Comparison of ENCODE assay signal across 8 cellular contexts in genomic region chr15:66293419-66294156, GRCh38. TPM values are rescaled to one million over a fixed set of nuclear protein-coding genes. Genes with fewer than 3 reads are reported as not detected.
DNase-seq lines count a peak whose midpoint lies in the region; ATAC-seq and TF ChIP-seq lines count a peak whose summit lies in the region.

Gene DIS3L, plus strand, starts transcription at chr15:66293568. Its CDS starts 29 bp downstream, at chr15:66293597.

- CTCF ChIA-PET in Calu3 (lab: Charles Lee): interaction anchor here (1.3 kb wide), 1 partner anchor 205 kb away, joined by 3 read pairs; no protein-coding TSS in a partner anchor

- H2AFZ ChIP-seq in SU-DHL-6 (ENCODE audit: low read depth, low read length, severe bottlenecking): peak within 1 kb of the TSS; percentile 95

- H3K4me2 ChIP-seq in SU-DHL-6 (ENCODE audit: low read depth, low read length, poor library complexity, severe bottlenecking): peak within 1 kb of the TSS; percentile 88

- H4K20me1 ChIP-seq in SU-DHL-6 (ENCODE audit: low read depth, low read length): no peaks in the 10 kb centered on the region

- POLR2A ChIA-PET in activated naive CD8-positive, alpha-beta T cell treated with anti-CD3 and anti-CD28 coated beads, Interleukin-2, amount 10 ng/mL, durations not matched to agents 7 days and 5 days (lab: Charles Lee): interaction anchor here (0.6 to 2.0 kb wide), 8 partner anchors 19 to 989 kb away, joined by 3 to 11 read pairs (median 4); partner anchors contain the start of genes MAP2K1, RNU5B-1, RPL4 and SNAPC5

- H3K36me3 Mint-ChIP-seq in Calu3 (ENCODE audit: insufficient read depth, unreplicated experiment) (peaks cover 27% of the 10 kb centered on the region), progenitor cell of endocrine pancreas (ENCODE audit: insufficient read depth) (peaks cover 8% of the 10 kb centered on the region)
- H3K36me3 Mint-ChIP-seq in activated naive CD8-positive, alpha-beta T cell treated with anti-CD3 and anti-CD28 coated beads, Interleukin-2, amount 10 ng/mL, durations not matched to agents 7 days and 5 days: peaks cover 2% of the 10 kb centered on the region

- no TSS peak for BruUV-seq in Calu3 (replicated peaks; lab: Mats Ljungman, UMichigan)

- no peaks in the 10 kb centered on the region for H3K9me2 ChIP-seq in SU-DHL-6 (replicated peaks; ENCODE audit: insufficient read depth, low read length)

- peaks cover 31% of the 10 kb centered on the region for H3K79me2 ChIP-seq in SU-DHL-6 (ENCODE audit: insufficient read depth, low read length)

- H3K9me3 Mint-ChIP-seq in Calu3 (ENCODE audit: low read depth, unreplicated experiment) (no peaks in the 10 kb centered on the region), progenitor cell of endocrine pancreas (ENCODE audit: low read depth) (no peaks in the 10 kb centered on the region)
- no peaks in the 10 kb centered on the region for H3K9me3 Mint-ChIP-seq in activated naive CD8-positive, alpha-beta T cell treated with anti-CD3 and anti-CD28 coated beads, Interleukin-2, amount 10 ng/mL, durations not matched to agents 7 days and 5 days

- H3K27ac Mint-ChIP-seq in Calu3 (ENCODE audit: unreplicated experiment) (peak within 1 kb of the TSS; percentile 50), progenitor cell of endocrine pancreas (peak within 1 kb of the TSS; percentile 96)
- peak within 1 kb of the TSS; percentile 85 for H3K27ac Mint-ChIP-seq in activated naive CD8-positive, alpha-beta T cell treated with anti-CD3 and anti-CD28 coated beads, Interleukin-2, amount 10 ng/mL, durations not matched to agents 7 days and 5 days

- ATAC-seq in GM21367 (IDR thresholded peaks at IDR 0.05; ENCODE audit: unreplicated experiment): peak; percentile 45
- ATAC-seq in activated naive CD8-positive, alpha-beta T cell treated with anti-CD3 and anti-CD28 coated beads, Interleukin-2, amount 10 ng/mL, durations not matched to agents 7 days and 5 days (ENCODE audit: low read depth): peak; percentile 77
- peak; percentile 94 for ATAC-seq in upper lobe of right lung

- peak within 1 kb of the TSS; percentile 72 for H3K4me3 ChIP-seq in HUES6 (ENCODE audit: low read depth, low read length)
- H3K4me3 ChIP-seq in SU-DHL-6 (ENCODE audit: insufficient read depth, low read length, poor library complexity, severe bottlenecking): peak within 1 kb of the TSS; percentile 69
- H3K4me3 ChIP-seq in upper lobe of right lung: peak within 1 kb of the TSS; percentile 80

- no peaks in the 10 kb centered on the region for H3K27me3 Mint-ChIP-seq in Calu3 (ENCODE audit: unreplicated experiment)
- H3K27me3 Mint-ChIP-seq in activated naive CD8-positive, alpha-beta T cell treated with anti-CD3 and anti-CD28 coated beads, Interleukin-2, amount 10 ng/mL, durations not matched to agents 7 days and 5 days: no peaks in the 10 kb centered on the region
- no peaks in the 10 kb centered on the region for H3K27me3 Mint-ChIP-seq in progenitor cell of endocrine pancreas

- H3K27ac ChIP-seq in HUES6 (ENCODE audit: low read depth, low read length) (peak within 1 kb of the TSS; percentile 39; the same call in 1 of the 2 replicates), SU-DHL-6 (ENCODE audit: low read depth, low read length) (peak within 1 kb of the TSS; percentile 89), upper lobe of right lung (peak within 1 kb of the TSS; percentile 93)

- H3K4me1 ChIP-seq in HUES6 (ENCODE audit: control insufficient read depth, insufficient read depth, low read length): peaks cover 12% of the 10 kb centered on the region
- peaks cover 25% of the 10 kb centered on the region for H3K4me1 ChIP-seq in upper lobe of right lung

- intact Hi-C loops in Calu3 (cut with micrococcal nuclease; ENCODE audit: unreplicated experiment): no loop called here
- intact Hi-C loops in cardiac septum (cut with DNase I): loop anchor here (5.0 to 10.0 kb wide), 3 partner anchors 91 to 659 kb away; partner anchors contain the start of gene MAP2K1
- intact Hi-C loops in upper lobe of right lung (cut with DNase I): no loop called here

- DNase-seq in Calu3 (peak; percentile 67), cardiac septum (ENCODE audit: low spot score) (peak; percentile 83), progenitor cell of endocrine pancreas (ENCODE audit: low spot score, unreplicated experiment) (peak; percentile 48), upper lobe of right lung (peak; percentile 85)
- DNase-seq in activated naive CD8-positive, alpha-beta T cell treated with anti-CD3 and anti-CD28 coated beads, Interleukin-2, amount 10 ng/mL, durations not matched to agents 7 days and 5 days: peak; percentile 79

- no peaks in the 10 kb centered on the region for H3K27me3 ChIP-seq in HUES6 (ENCODE audit: control insufficient read depth, insufficient read depth, low read length)
- H3K27me3 ChIP-seq in SU-DHL-6 (ENCODE audit: low read length): no peaks in the 10 kb centered on the region
- H3K27me3 ChIP-seq in upper lobe of right lung: no peaks in the 10 kb centered on the region

- peak within 1 kb of the TSS; percentile 85 for H3K9ac ChIP-seq in HUES6 (ENCODE audit: low read length)
- peak within 1 kb of the TSS; percentile 82 for H3K9ac ChIP-seq in SU-DHL-6 (ENCODE audit: low read length)

- H3F3A ChIP-seq in SU-DHL-6 (ENCODE audit: insufficient read depth): peaks cover 15% of the 10 kb centered on the region

- H3K9me3 ChIP-seq in HUES6 (ENCODE audit: control insufficient read depth, insufficient read depth, low read depth, low read length): no peaks in the 10 kb centered on the region
- H3K9me3 ChIP-seq in SU-DHL-6 (ENCODE audit: insufficient read depth, low read length): no peaks in the 10 kb centered on the region
- H3K9me3 ChIP-seq in upper lobe of right lung: no peaks in the 10 kb centered on the region

- peak within 1 kb of the TSS; percentile 80 for H3K4me3 Mint-ChIP-seq in Calu3 (ENCODE audit: low read depth, unreplicated experiment)
- peak within 1 kb of the TSS; percentile 78 for H3K4me3 Mint-ChIP-seq in activated naive CD8-positive, alpha-beta T cell treated with anti-CD3 and anti-CD28 coated beads, Interleukin-2, amount 10 ng/mL, durations not matched to agents 7 days and 5 days
- H3K4me3 Mint-ChIP-seq in progenitor cell of endocrine pancreas (ENCODE audit: low read depth): peak within 1 kb of the TSS; percentile 81

- peaks cover 10% of the 10 kb centered on the region for H3K36me3 ChIP-seq in HUES6 (ENCODE audit: control insufficient read depth, insufficient read depth, low read length)
- no peaks in the 10 kb centered on the region for H3K36me3 ChIP-seq in SU-DHL-6 (ENCODE audit: low read length)
- H3K36me3 ChIP-seq in upper lobe of right lung: no peaks in the 10 kb centered on the region

- H3K4me1 Mint-ChIP-seq in Calu3 (ENCODE audit: low read depth, unreplicated experiment): peaks cover 28% of the 10 kb centered on the region
- H3K4me1 Mint-ChIP-seq in activated naive CD8-positive, alpha-beta T cell treated with anti-CD3 and anti-CD28 coated beads, Interleukin-2, amount 10 ng/mL, durations not matched to agents 7 days and 5 days: peaks cover 32% of the 10 kb centered on the region
- H3K4me1 Mint-ChIP-seq in progenitor cell of endocrine pancreas (ENCODE audit: low read depth): peaks cover 29% of the 10 kb centered on the region

- TF ChIP-seq CTCF in Calu3 (IDR thresholded peaks at IDR 0.05; ENCODE audit: unreplicated experiment): no peak
- TF ChIP-seq CTCF in SU-DHL-6 (IDR thresholded peaks at IDR 0.05; ENCODE audit: insufficient read depth, low read length, poor library complexity, severe bottlenecking): no peak
- TF ChIP-seq CTCF in progenitor cell of endocrine pancreas (IDR thresholded peaks at IDR 0.05; ENCODE audit: unreplicated experiment): no peak
- no peak for TF ChIP-seq CTCF in upper lobe of right lung (IDR thresholded peaks at IDR 0.05)

RNA-seq across cellular contexts. Expression of gene DIS3L, which starts in this region (rescaled TPM):
- total RNA-seq in Calu3 (2022) (24.6 and 25.3 TPM in 2 replicates), cardiac septum (30.9 TPM), progenitor cell of endocrine pancreas (51.1 and 53.7 TPM in 2 replicates), upper lobe of right lung (27.1 TPM)
- 10 to 100 TPM; 27.2 to 27.8 TPM for total RNA-seq in activated naive CD8-positive, alpha-beta T cell treated with anti-CD3 and anti-CD28 coated beads, Interleukin-2, amount 10 ng/mL, durations not matched to agents 7 days and 5 days

Comparison
In these comparisons a context has a peak if more than half of its experiments do, and no peak if none do; other contexts are left out.
1. Peak in every context shown above with its lines: DNase-seq, ATAC-seq, H3K4me3 ChIP-seq and H3K27ac ChIP-seq.
2. H3K27ac ChIP-seq: peak in every context shown above with its lines; median percentile 93 in upper lobe of right lung; 89 in SU-DHL-6; 39 in HUES6.